ENCODE assay signal across 1 cellular context in the genomic region with DNA sequence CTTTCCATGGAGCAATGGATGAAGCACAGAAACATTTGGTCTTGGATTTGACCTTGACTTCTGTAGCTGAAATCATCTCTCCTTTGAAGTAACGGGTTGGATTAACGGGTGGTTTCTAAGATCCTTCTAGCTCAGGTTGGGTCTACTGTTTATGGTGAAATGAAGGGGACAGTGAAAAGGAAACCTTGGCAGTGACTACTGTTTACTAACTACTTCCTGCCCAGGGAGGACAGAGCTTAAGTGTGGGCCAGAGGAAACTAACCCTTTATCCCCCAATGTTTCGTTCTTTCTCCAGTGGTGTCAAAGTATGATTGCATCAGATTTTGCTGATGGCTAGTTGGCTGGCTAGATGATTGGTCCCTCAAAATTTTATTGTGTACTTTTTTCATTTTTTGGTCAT.
TF ChIP-seq lines count a peak whose summit lies in the region.

No MANE protein-coding gene starts in this region.

TF ChIP-seq in GM23338, 12 proteins besides CTCF, POLR2A, EP300 and RAD21 (continued from another document):
- TF ChIP-seq, protein P1, sequence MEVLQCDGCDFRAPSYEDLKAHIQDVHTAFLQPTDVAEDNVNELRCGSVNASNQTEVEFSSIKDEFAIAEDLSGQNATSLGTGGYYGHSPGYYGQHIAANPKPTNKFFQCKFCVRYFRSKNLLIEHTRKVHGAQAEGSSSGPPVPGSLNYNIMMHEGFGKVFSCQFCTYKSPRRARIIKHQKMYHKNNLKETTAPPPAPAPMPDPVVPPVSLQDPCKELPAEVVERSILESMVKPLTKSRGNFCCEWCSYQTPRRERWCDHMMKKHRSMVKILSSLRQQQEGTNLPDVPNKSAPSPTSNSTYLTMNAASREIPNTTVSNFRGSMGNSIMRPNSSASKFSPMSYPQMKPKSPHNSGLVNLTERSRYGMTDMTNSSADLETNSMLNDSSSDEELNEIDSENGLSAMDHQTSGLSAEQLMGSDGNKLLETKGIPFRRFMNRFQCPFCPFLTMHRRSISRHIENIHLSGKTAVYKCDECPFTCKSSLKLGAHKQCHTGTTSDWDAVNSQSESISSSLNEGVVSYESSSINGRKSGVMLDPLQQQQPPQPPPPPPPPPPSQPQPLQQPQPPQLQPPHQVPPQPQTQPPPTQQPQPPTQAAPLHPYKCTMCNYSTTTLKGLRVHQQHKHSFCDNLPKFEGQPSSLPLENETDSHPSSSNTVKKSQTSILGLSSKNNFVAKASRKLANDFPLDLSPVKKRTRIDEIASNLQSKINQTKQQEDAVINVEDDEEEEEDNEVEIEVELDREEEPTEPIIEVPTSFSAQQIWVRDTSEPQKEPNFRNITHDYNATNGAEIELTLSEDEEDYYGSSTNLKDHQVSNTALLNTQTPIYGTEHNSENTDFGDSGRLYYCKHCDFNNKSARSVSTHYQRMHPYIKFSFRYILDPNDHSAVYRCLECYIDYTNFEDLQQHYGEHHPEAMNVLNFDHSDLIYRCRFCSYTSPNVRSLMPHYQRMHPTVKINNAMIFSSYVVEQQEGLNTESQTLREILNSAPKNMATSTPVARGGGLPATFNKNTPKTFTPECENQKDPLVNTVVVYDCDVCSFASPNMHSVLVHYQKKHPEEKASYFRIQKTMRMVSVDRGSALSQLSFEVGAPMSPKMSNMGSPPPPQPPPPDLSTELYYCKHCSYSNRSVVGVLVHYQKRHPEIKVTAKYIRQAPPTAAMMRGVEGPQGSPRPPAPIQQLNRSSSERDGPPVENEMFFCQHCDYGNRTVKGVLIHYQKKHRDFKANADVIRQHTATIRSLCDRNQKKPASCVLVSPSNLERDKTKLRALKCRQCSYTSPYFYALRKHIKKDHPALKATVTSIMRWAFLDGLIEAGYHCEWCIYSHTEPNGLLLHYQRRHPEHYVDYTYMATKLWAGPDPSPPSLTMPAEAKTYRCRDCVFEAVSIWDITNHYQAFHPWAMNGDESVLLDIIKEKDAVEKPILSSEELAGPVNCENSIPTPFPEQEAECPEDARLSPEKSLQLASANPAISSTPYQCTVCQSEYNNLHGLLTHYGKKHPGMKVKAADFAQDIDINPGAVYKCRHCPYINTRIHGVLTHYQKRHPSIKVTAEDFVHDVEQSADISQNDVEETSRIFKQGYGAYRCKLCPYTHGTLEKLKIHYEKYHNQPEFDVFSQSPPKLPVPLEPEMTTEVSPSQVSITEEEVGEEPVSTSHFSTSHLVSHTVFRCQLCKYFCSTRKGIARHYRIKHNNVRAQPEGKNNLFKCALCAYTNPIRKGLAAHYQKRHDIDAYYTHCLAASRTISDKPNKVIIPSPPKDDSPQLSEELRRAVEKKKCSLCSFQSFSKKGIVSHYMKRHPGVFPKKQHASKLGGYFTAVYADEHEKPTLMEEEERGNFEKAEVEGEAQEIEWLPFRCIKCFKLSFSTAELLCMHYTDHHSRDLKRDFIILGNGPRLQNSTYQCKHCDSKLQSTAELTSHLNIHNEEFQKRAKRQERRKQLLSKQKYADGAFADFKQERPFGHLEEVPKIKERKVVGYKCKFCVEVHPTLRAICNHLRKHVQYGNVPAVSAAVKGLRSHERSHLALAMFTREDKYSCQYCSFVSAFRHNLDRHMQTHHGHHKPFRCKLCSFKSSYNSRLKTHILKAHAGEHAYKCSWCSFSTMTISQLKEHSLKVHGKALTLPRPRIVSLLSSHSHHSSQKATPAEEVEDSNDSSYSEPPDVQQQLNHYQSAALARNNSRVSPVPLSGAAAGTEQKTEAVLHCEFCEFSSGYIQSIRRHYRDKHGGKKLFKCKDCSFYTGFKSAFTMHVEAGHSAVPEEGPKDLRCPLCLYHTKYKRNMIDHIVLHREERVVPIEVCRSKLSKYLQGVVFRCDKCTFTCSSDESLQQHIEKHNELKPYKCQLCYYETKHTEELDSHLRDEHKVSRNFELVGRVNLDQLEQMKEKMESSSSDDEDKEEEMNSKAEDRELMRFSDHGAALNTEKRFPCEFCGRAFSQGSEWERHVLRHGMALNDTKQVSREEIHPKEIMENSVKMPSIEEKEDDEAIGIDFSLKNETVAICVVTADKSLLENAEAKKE (CRISPR knock-in tag; IDR thresholded peaks at IDR 0.05): no peak
- TF ChIP-seq, protein P2, sequence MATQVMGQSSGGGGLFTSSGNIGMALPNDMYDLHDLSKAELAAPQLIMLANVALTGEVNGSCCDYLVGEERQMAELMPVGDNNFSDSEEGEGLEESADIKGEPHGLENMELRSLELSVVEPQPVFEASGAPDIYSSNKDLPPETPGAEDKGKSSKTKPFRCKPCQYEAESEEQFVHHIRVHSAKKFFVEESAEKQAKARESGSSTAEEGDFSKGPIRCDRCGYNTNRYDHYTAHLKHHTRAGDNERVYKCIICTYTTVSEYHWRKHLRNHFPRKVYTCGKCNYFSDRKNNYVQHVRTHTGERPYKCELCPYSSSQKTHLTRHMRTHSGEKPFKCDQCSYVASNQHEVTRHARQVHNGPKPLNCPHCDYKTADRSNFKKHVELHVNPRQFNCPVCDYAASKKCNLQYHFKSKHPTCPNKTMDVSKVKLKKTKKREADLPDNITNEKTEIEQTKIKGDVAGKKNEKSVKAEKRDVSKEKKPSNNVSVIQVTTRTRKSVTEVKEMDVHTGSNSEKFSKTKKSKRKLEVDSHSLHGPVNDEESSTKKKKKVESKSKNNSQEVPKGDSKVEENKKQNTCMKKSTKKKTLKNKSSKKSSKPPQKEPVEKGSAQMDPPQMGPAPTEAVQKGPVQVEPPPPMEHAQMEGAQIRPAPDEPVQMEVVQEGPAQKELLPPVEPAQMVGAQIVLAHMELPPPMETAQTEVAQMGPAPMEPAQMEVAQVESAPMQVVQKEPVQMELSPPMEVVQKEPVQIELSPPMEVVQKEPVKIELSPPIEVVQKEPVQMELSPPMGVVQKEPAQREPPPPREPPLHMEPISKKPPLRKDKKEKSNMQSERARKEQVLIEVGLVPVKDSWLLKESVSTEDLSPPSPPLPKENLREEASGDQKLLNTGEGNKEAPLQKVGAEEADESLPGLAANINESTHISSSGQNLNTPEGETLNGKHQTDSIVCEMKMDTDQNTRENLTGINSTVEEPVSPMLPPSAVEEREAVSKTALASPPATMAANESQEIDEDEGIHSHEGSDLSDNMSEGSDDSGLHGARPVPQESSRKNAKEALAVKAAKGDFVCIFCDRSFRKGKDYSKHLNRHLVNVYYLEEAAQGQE (IDR thresholded peaks at IDR 0.05; ENCODE audit: unreplicated experiment): no peak
- TF ChIP-seq ZNF331 (CRISPR knock-in tag; IDR thresholded peaks at IDR 0.05; ENCODE audit: low read depth): no peak
- TF ChIP-seq POLR2AphosphoS5 (IDR thresholded peaks at IDR 0.05; ENCODE audit: low read depth): no peak
- TF ChIP-seq ZNF114 (CRISPR knock-in tag; IDR thresholded peaks at IDR 0.05): no peak
